Comparison of ENCODE assay signal across 1 cellular context in the genomic region with DNA sequence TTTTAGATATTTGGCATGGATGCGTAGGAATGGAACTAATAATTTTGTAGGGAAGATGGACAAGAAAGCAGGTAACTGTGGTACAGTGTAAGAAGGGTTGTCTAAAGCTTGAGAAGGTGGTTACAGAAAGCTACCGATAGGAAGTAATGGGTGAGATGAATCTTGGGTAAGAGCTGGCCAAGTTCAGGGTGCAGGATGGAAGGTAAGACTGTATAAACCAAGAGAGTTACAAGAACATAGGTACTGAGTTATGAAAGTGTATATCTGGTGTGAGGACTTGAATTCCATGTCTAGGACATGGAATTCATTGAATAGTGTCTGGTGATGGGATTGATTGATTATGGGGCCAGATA.
TF ChIP-seq lines count a peak whose summit lies in the region.

No MANE protein-coding gene starts in this region.

TF ChIP-seq in HepG2, 621 proteins besides CTCF, POLR2A, EP300 and RAD21:
- TF ChIP-seq ZMYM2 (CRISPR knock-in tag; IDR thresholded peaks at IDR 0.05) (no peak), TP53 (CRISPR knock-in tag; conservative IDR thresholded peaks at IDR 0.05) (no peak), CCDC6 (CRISPR knock-in tag; IDR thresholded peaks at IDR 0.05) (no peak), ZNF766 (CRISPR knock-in tag; IDR thresholded peaks at IDR 0.05; ENCODE audit: borderline replicate concordance) (no peak), ZNF703 (CRISPR knock-in tag; IDR thresholded peaks at IDR 0.05; ENCODE audit: borderline replicate concordance) (no peak), RARA (CRISPR knock-in tag; IDR thresholded peaks at IDR 0.05) (no peak), DR1 (CRISPR knock-in tag; IDR thresholded peaks at IDR 0.05) (no peak)
- TF ChIP-seq, protein P1, sequence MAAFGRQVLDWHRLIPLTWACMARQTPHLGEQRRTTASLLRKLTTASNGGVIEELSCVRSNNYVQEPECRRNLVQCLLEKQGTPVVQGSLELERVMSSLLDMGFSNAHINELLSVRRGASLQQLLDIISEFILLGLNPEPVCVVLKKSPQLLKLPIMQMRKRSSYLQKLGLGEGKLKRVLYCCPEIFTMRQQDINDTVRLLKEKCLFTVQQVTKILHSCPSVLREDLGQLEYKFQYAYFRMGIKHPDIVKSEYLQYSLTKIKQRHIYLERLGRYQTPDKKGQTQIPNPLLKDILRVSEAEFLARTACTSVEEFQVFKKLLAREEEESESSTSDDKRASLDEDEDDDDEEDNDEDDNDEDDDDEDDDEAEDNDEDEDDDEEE (CRISPR knock-in tag; IDR thresholded peaks at IDR 0.05): no peak
- TF ChIP-seq, protein P2, sequence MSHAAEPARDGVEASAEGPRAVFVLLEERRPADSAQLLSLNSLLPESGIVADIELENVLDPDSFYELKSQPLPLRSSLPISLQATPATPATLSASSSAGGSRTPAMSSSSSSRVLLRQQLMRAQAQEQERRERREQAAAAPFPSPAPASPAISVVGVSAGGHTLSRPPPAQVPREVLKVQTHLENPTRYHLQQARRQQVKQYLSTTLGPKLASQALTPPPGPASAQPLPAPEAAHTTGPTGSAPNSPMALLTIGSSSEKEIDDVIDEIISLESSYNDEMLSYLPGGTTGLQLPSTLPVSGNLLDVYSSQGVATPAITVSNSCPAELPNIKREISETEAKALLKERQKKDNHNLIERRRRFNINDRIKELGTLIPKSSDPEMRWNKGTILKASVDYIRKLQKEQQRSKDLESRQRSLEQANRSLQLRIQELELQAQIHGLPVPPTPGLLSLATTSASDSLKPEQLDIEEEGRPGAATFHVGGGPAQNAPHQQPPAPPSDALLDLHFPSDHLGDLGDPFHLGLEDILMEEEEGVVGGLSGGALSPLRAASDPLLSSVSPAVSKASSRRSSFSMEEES (CRISPR knock-in tag; IDR thresholded peaks at IDR 0.05): no peak
- TF ChIP-seq, protein P3, sequence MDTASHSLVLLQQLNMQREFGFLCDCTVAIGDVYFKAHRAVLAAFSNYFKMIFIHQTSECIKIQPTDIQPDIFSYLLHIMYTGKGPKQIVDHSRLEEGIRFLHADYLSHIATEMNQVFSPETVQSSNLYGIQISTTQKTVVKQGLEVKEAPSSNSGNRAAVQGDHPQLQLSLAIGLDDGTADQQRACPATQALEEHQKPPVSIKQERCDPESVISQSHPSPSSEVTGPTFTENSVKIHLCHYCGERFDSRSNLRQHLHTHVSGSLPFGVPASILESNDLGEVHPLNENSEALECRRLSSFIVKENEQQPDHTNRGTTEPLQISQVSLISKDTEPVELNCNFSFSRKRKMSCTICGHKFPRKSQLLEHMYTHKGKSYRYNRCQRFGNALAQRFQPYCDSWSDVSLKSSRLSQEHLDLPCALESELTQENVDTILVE (CRISPR knock-in tag; IDR thresholded peaks at IDR 0.05): no peak
- TF ChIP-seq, protein P4, sequence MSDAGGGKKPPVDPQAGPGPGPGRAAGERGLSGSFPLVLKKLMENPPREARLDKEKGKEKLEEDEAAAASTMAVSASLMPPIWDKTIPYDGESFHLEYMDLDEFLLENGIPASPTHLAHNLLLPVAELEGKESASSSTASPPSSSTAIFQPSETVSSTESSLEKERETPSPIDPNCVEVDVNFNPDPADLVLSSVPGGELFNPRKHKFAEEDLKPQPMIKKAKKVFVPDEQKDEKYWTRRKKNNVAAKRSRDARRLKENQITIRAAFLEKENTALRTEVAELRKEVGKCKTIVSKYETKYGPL (CRISPR knock-in tag; IDR thresholded peaks at IDR 0.05): no peak
- TF ChIP-seq, protein P5, sequence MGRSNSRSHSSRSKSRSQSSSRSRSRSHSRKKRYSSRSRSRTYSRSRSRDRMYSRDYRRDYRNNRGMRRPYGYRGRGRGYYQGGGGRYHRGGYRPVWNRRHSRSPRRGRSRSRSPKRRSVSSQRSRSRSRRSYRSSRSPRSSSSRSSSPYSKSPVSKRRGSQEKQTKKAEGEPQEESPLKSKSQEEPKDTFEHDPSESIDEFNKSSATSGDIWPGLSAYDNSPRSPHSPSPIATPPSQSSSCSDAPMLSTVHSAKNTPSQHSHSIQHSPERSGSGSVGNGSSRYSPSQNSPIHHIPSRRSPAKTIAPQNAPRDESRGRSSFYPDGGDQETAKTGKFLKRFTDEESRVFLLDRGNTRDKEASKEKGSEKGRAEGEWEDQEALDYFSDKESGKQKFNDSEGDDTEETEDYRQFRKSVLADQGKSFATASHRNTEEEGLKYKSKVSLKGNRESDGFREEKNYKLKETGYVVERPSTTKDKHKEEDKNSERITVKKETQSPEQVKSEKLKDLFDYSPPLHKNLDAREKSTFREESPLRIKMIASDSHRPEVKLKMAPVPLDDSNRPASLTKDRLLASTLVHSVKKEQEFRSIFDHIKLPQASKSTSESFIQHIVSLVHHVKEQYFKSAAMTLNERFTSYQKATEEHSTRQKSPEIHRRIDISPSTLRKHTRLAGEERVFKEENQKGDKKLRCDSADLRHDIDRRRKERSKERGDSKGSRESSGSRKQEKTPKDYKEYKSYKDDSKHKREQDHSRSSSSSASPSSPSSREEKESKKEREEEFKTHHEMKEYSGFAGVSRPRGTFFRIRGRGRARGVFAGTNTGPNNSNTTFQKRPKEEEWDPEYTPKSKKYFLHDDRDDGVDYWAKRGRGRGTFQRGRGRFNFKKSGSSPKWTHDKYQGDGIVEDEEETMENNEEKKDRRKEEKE (IDR thresholded peaks at IDR 0.05): no peak
